ENCODE assay signal across 8 cellular contexts in genomic region chr20:59850018-59850641, GRCh38.
DNase-seq lines count a peak whose midpoint lies in the region; ATAC-seq and TF ChIP-seq lines count a peak whose summit lies in the region.

No MANE protein-coding gene starts in this region.

- TF ChIP-seq RAD21 in Ishikawa (IDR thresholded peaks at IDR 0.05; ENCODE audit: low read depth), result peak; percentile 32; the same call in 1 of the 2 replicates

- no peak overlapping the region for H3K4me3 Mint-ChIP-seq in activated T-cell treated with anti-CD3 and anti-CD28 coated beads, Interleukin-2, amount 50 U/mL, for 4 hours

- H3K9me3 Mint-ChIP-seq in activated T-cell treated with anti-CD3 and anti-CD28 coated beads, Interleukin-2, amount 50 U/mL, for 4 hours, result peaks cover 6% of the 10 kb centered on the region

- ATAC-seq in activated T-cell treated with anti-CD3 and anti-CD28 coated beads, Interleukin-2, amount 50 U/mL, for 4 hours, result no peak
- ATAC-seq in GM19455 (IDR thresholded peaks at IDR 0.05; ENCODE audit: unreplicated experiment) (no peak), HG03097 (IDR thresholded peaks at IDR 0.05; ENCODE audit: low FRiP score, unreplicated experiment) (no peak)

- no peaks in the 10 kb centered on the region for H3K36me3 Mint-ChIP-seq in activated T-cell treated with anti-CD3 and anti-CD28 coated beads, Interleukin-2, amount 50 U/mL, for 4 hours (ENCODE audit: insufficient read depth)

- H3K4me1 Mint-ChIP-seq in activated T-cell treated with anti-CD3 and anti-CD28 coated beads, Interleukin-2, amount 50 U/mL, for 4 hours (ENCODE audit: low read depth), result no peaks in the 10 kb centered on the region

- H3K27me3 Mint-ChIP-seq in activated T-cell treated with anti-CD3 and anti-CD28 coated beads, Interleukin-2, amount 50 U/mL, for 4 hours (ENCODE audit: low read depth), result no peaks in the 10 kb centered on the region

- TF ChIP-seq EP300 in Ishikawa (IDR thresholded peaks at IDR 0.05; ENCODE audit: borderline replicate concordance), result no peak

- DNase-seq in DMS53 (lab: John Stamatoyannopoulos, UW) (peak; percentile 77), RPMI8226 (peak; percentile 41), fibroblast of the conjunctiva (ENCODE audit: low read depth) (peak; percentile 16), smooth muscle cell of the brain vasculature (ENCODE audit: low read depth, low spot score) (peak; percentile 32)
- no peak for DNase-seq in activated T-cell treated with anti-CD3 and anti-CD28 coated beads, Interleukin-2, amount 50 U/mL, for 4 hours

TF ChIP-seq in Ishikawa, 13 proteins besides CTCF, POLR2A, EP300 and RAD21:
- no peak for TF ChIP-seq CREB1 (IDR thresholded peaks at IDR 0.05; ENCODE audit: low read depth)
- TF ChIP-seq YY1 (IDR thresholded peaks at IDR 0.05; ENCODE audit: low read depth), result no peak
- no peak for TF ChIP-seq NFIC (IDR thresholded peaks at IDR 0.05)
- TF ChIP-seq MAX (IDR thresholded peaks at IDR 0.05), result no peak
- TF ChIP-seq EGR1 (IDR thresholded peaks at IDR 0.05), result no peak
- TF ChIP-seq ZBTB7A (IDR thresholded peaks at IDR 0.05; ENCODE audit: low read depth), result no peak
- TF ChIP-seq CEBPB (IDR thresholded peaks at IDR 0.05), result no peak
- no peak for TF ChIP-seq FOXM1 (IDR thresholded peaks at IDR 0.05; ENCODE audit: borderline replicate concordance, low read depth)
- no peak for TF ChIP-seq TCF12 (IDR thresholded peaks at IDR 0.05; ENCODE audit: low read depth)
- TF ChIP-seq TEAD4 (IDR thresholded peaks at IDR 0.05), result no peak
- TF ChIP-seq TAF1 (IDR thresholded peaks at IDR 0.05; ENCODE audit: low read depth), result no peak
- TF ChIP-seq REST (IDR thresholded peaks at IDR 0.05; ENCODE audit: low read depth), result no peak
